Comparison of ENCODE assay signal across 12 cellular contexts in genomic region chr5:134122530-134122929, GRCh38. TPM values are rescaled to one million over a fixed set of nuclear protein-coding genes. Genes with fewer than 3 reads are reported as not detected.
DNase-seq lines count a peak whose midpoint lies in the region; ATAC-seq, FAIRE-seq and TF ChIP-seq lines count a peak whose summit lies in the region.
"Had no signal": no experiment of that assay in that cellular context is flagged by ENCODE, and none has a peak within 500 bp of the region (broad histone marks: within the 10 kb centered on the region; RNA-seq: fewer than 3 reads in every experiment).

No MANE protein-coding gene starts in this region.

- intact Hi-C loops in GM12878 (cut with micrococcal nuclease; ENCODE audit: unreplicated experiment): no loop called here

- H3K36me3 Mint-ChIP-seq in activated CD4-positive, alpha-beta T cell treated with anti-CD3 and anti-CD28 coated beads, Interleukin-2, amount 10 ng/mL, durations not matched to agents 7 days and 5 days (ENCODE audit: low read depth): peaks cover 92% of the 10 kb centered on the region

- BruUV-seq in GM12878 (replicated peaks; lab: Mats Ljungman, UMichigan): no TSS peak

- H3K4me1 ChIP-seq in GM12878 (ENCODE audit: control insufficient read depth, insufficient read depth, low read length): peaks cover 49% of the 10 kb centered on the region

- H4K20me1 ChIP-seq in GM12878 (ENCODE audit: control insufficient read depth, insufficient read depth): no peaks in the 10 kb centered on the region

- no peak overlapping the region for H3K9ac ChIP-seq in GM12878 (ENCODE audit: control insufficient read depth, insufficient read depth, low read length)

- no peak overlapping the region for H3K4me3 ChIP-seq in GM12878
- H3K4me3 ChIP-seq: lung had no signal

- RAD21 ChIA-PET in GM12878 (lab: Charles Lee; ENCODE audit: unreplicated experiment): interaction anchor here (0.8 to 8.7 kb wide), 5 partner anchors 9 to 51 kb away, joined by 3 to 128 read pairs (median 6); partner anchors contain the start of gene TCF7

- POLR2A ChIA-PET in activated CD4-positive, alpha-beta T cell treated with anti-CD3 and anti-CD28 coated beads, Interleukin-2, amount 10 ng/mL, durations not matched to agents 7 days and 5 days (lab: Charles Lee): no interaction called here
- POLR2A ChIA-PET in GM12878 (lab: Charles Lee): interaction anchor here (0.6 to 19.5 kb wide), 3 partner anchors 8 to 17 kb away, joined by 3 to 291 read pairs (median 102); partner anchors contain the start of gene TCF7

- H3K4me1 Mint-ChIP-seq in activated CD4-positive, alpha-beta T cell treated with anti-CD3 and anti-CD28 coated beads, Interleukin-2, amount 10 ng/mL, durations not matched to agents 7 days and 5 days: peaks cover 97% of the 10 kb centered on the region

- ATAC-seq in GM12878 (0 out of 3 replicates have a peak, but pooled peaks have one; percentile 1), HG02623 (IDR thresholded peaks at IDR 0.05; ENCODE audit: unreplicated experiment) (no peak), GM18867 (IDR thresholded peaks at IDR 0.05; ENCODE audit: unreplicated experiment) (no peak)

- peak overlapping the region; percentile 82 for H3K4me3 Mint-ChIP-seq in activated CD4-positive, alpha-beta T cell treated with anti-CD3 and anti-CD28 coated beads, Interleukin-2, amount 10 ng/mL, durations not matched to agents 7 days and 5 days

- FAIRE-seq in GM12878 (lab: Jason Lieb, UNC): no peak
- FAIRE-seq: H54 had no signal

- no peaks in the 10 kb centered on the region for H3K9me3 Mint-ChIP-seq in activated CD4-positive, alpha-beta T cell treated with anti-CD3 and anti-CD28 coated beads, Interleukin-2, amount 10 ng/mL, durations not matched to agents 7 days and 5 days

- in situ Hi-C loops in GM12878 (cut with MboI): no loop called here

- peak overlapping the region; percentile 80 for H3K27ac Mint-ChIP-seq in activated CD4-positive, alpha-beta T cell treated with anti-CD3 and anti-CD28 coated beads, Interleukin-2, amount 10 ng/mL, durations not matched to agents 7 days and 5 days

- TF ChIP-seq POLR2A in GM12878 (IDR thresholded peaks at IDR 0.05; ENCODE audit: low read depth, low read length): 0 out of 2 replicates have a peak, but pooled peaks have one; percentile 11

- DNase-seq in activated CD4-positive, alpha-beta T cell treated with anti-CD3 and anti-CD28 coated beads, Interleukin-2, amount 10 ng/mL, durations not matched to agents 7 days and 5 days: peak; percentile 65
- DNase-seq in activated CD4-positive, alpha-beta T cell treated with anti-CD3 and anti-CD28 coated beads for 1 hour: no peak
- peak; percentile 54 for DNase-seq in T-helper 9 cell
- DNase-seq in GM12878 (ENCODE audit: low read depth, low spot score): no peak
- peak; percentile 38 for DNase-seq in stimulated activated naive CD4-positive, alpha-beta T cell treated with Interleukin-2 at 50 U/mL for 16 hours (lab: John Stamatoyannopoulos, UW)
- no peak for DNase-seq in dedifferentiated amniotic fluid mesenchymal stem cell (ENCODE audit: extremely low spot score)
- DNase-seq: MV-4-11, NCI-H345 had no signal

- no peaks in the 10 kb centered on the region for H3K27me3 ChIP-seq in GM12878 (replicated peaks in 1 of 2; ENCODE audit: control insufficient read depth in 2 of 2, insufficient read depth in 2 of 2, low read length in 1 of 2)

- TF ChIP-seq CTCF in GM12878 (IDR thresholded peaks at IDR 0.05 in 2 of 3, conservative IDR thresholded peaks at IDR 0.05 in 1 of 3; ENCODE audit: control insufficient read depth in 2 of 3, extremely low read depth in 1 of 3, insufficient read depth in 1 of 3, low read depth in 3 of 3, low read length in 3 of 3): no peak

- no peak for TF ChIP-seq RAD21 in GM12878 (IDR thresholded peaks at IDR 0.05; ENCODE audit: insufficient read depth, low read depth, low read length)

- H3K27me3 Mint-ChIP-seq in activated CD4-positive, alpha-beta T cell treated with anti-CD3 and anti-CD28 coated beads, Interleukin-2, amount 10 ng/mL, durations not matched to agents 7 days and 5 days: peaks cover 1% of the 10 kb centered on the region

- H3K79me2 ChIP-seq in GM12878 (ENCODE audit: control insufficient read depth, insufficient read depth, low read length): peaks cover 5% of the 10 kb centered on the region

- SMC1A ChIA-PET in GM12878 (lab: Charles Lee; ENCODE audit: uncharacterized antibody, unreplicated experiment): interaction anchor here (0.7 to 1.4 kb wide), 3 partner anchors 16 to 83 kb away, joined by 3 to 4 read pairs (median 3); no protein-coding TSS in a partner anchor

- 19% methylated on average over 3 of the region's 3 CpGs for WGBS in GM12878 (ENCODE audit: insufficient coverage, insufficient replicate concordance, low lambda C conversion rate, missing lambda C conversion rate)

- TF ChIP-seq EP300 in GM12878 (IDR thresholded peaks at IDR 0.05; ENCODE audit: borderline replicate concordance in 1 of 2, control insufficient read depth in 1 of 2, low read depth in 2 of 2, low read length in 2 of 2): peak; percentile 16 to 46; a peak in 1 of 4 replicates

- H3K36me3 ChIP-seq in GM12878 (ENCODE audit: control insufficient read depth in 2 of 2, insufficient read depth in 2 of 2, low read length in 1 of 2): peaks cover 2 to 3% of the 10 kb centered on the region in 2 experiments; a peak in 2 of 4 replicates

- no peak overlapping the region for H3K27ac ChIP-seq in GM12878 (ENCODE audit: control insufficient read depth, insufficient read depth)

- no peak overlapping the region for H2AFZ ChIP-seq in GM12878 (ENCODE audit: control insufficient read depth, low read depth, low read length)

- H3K9me3 ChIP-seq in GM12878 (replicated peaks; ENCODE audit: control insufficient read depth, insufficient read depth, low read length): no peaks in the 10 kb centered on the region

- H3K4me2 ChIP-seq in GM12878 (ENCODE audit: control insufficient read depth, insufficient read depth): peak overlapping the region; percentile 22; the same call in 1 of the 2 replicates

- CTCF ChIA-PET in activated CD4-positive, alpha-beta T cell treated with anti-CD3 and anti-CD28 coated beads, Interleukin-2, amount 10 ng/mL, durations not matched to agents 7 days and 5 days (lab: Charles Lee): interaction anchor here (0.7 to 10.7 kb wide), 4 partner anchors 14 to 83 kb away, joined by 3 to 99 read pairs (median 7); no protein-coding TSS in a partner anchor
- CTCF ChIA-PET in GM12878 (lab: Yijun Ruan, JAX): interaction anchor here (1.5 to 12.1 kb wide), 4 partner anchors 19 to 83 kb away, joined by 6 to 184 read pairs (median 56); no protein-coding TSS in a partner anchor

TF ChIP-seq in GM12878, 131 proteins besides CTCF, POLR2A, EP300 and RAD21 (continues in another document):
- TF ChIP-seq PAX8 (IDR thresholded peaks at IDR 0.05) (no peak), TCF12 (IDR thresholded peaks at IDR 0.05; ENCODE audit: low read depth, low read length) (peak; percentile 47; the same call in 1 of the 2 replicates), RAD51 (IDR thresholded peaks at IDR 0.05) (0 out of 2 replicates have a peak, but pooled peaks have one; percentile 42), ETV6 (conservative IDR thresholded peaks at IDR 0.05 in 1 of 2, IDR thresholded peaks at IDR 0.05 in 1 of 2; ENCODE audit: borderline replicate concordance in 1 of 2, low read depth in 1 of 2) (no peak), DPF2 (IDR thresholded peaks at IDR 0.05) (0 out of 2 replicates have a peak, but pooled peaks have one; percentile 26), TCF3 (IDR thresholded peaks at IDR 0.05; ENCODE audit: borderline replicate concordance, insufficient read depth, low read depth, low read length) (0 out of 2 replicates have a peak, but pooled peaks have one; percentile 23), ASH2L (IDR thresholded peaks at IDR 0.05; ENCODE audit: borderline replicate concordance, low read depth) (no peak)

RNA-seq across cellular contexts. Expression of gene TCF7, which starts 8.0 kb away (rescaled TPM):
- total RNA-seq in activated CD4-positive, alpha-beta T cell treated with anti-CD3 and anti-CD28 coated beads, Interleukin-2, amount 10 ng/mL, durations not matched to agents 7 days and 5 days: 100 to 1,000 TPM; 271 to 283 TPM
- 344 and 364 TPM in 2 replicates for total RNA-seq in GM12878 (2013; cell fraction: nucleolus; rRNA removed)
- 19.6 and 21.6 TPM in 2 replicates for total RNA-seq in GM12878 (2014; rRNA removed)
- total RNA-seq in GM12878 (2014; rRNA removed; fragmentation: Illumina TruSeq; extraction: Trizol): 23.3 and 24.0 TPM in 2 replicates
- total RNA-seq in GM12878 (2021): 60.2 and 63.5 TPM in 2 replicates
- 26.0 TPM for polyA plus RNA-seq in GM12878 (2011; ENCODE audit: low read depth)
- 20.5 and 34.6 TPM in 2 replicates for polyA plus RNA-seq in GM12878 (2011; rRNA removed)
- 27.6 and 32.9 TPM in 2 replicates for polyA plus RNA-seq in GM12878 (2011; cell fraction: cytosol; rRNA removed)
- 62.1 and 64.0 TPM in 2 replicates for polyA plus RNA-seq in GM12878 (2011; cell fraction: nucleus; rRNA removed)
- 52.2 and 55.4 TPM in 2 replicates for polyA plus RNA-seq in GM12878 (2012)
- polyA plus RNA-seq in GM12878 (2014; fragmentation: Illumina TruSeq; extraction: Trizol): 44.1 and 59.3 TPM in 2 replicates
- polyA plus RNA-seq in GM12878 (2014; fragmentation: Nextera tagmentation; extraction: Ambion mirVana): 10 to 100 TPM in 1 of 2 experiments, 1 to 10 TPM in 1; 10.0 to 13.2 TPM
- polyA plus RNA-seq in GM12878 (2014; rRNA removed): 29.0 and 37.6 TPM in 2 replicates
- 10 to 100 TPM; 22.7 to 23.2 TPM for polyA plus RNA-seq in GM12878 (2016; fragmentation: Nextera tagmentation; extraction: Ambion mirVana)
- 52.8 and 74.5 TPM in 2 replicates for polyA minus RNA-seq in GM12878 (2011; rRNA and poly(A)+ RNA removed)
- 25.0 and 25.4 TPM in 2 replicates for polyA minus RNA-seq in GM12878 (2011; cell fraction: cytosol; rRNA and poly(A)+ RNA removed)
- 60.7 and 103 TPM in 2 replicates for polyA minus RNA-seq in GM12878 (2011; cell fraction: nucleus; rRNA and poly(A)+ RNA removed)

RNA-seq across cellular contexts. Expression of gene SKP1, which starts 54.2 kb away (rescaled TPM):
- 100 to 1,000 TPM; 194 to 197 TPM for total RNA-seq in activated CD4-positive, alpha-beta T cell treated with anti-CD3 and anti-CD28 coated beads, Interleukin-2, amount 10 ng/mL, durations not matched to agents 7 days and 5 days
- total RNA-seq in GM12878 (2013; cell fraction: nucleolus; rRNA removed): 141 and 142 TPM in 2 replicates
- 100 and 114 TPM in 2 replicates for total RNA-seq in GM12878 (2014; rRNA removed)
- 404 and 421 TPM in 2 replicates for total RNA-seq in GM12878 (2014; rRNA removed; fragmentation: Illumina TruSeq; extraction: Trizol)
- 202 and 204 TPM in 2 replicates for total RNA-seq in GM12878 (2021)
- polyA plus RNA-seq in GM12878 (2011; ENCODE audit: low read depth): 197 TPM
- 351 and 383 TPM in 2 replicates for polyA plus RNA-seq in GM12878 (2011; rRNA removed)
- polyA plus RNA-seq in GM12878 (2011; cell fraction: cytosol; rRNA removed): 151 TPM in 2 replicates
- 163 and 175 TPM in 2 replicates for polyA plus RNA-seq in GM12878 (2011; cell fraction: nucleus; rRNA removed)
- polyA plus RNA-seq in GM12878 (2012): 274 and 324 TPM in 2 replicates
- 617 and 795 TPM in 2 replicates for polyA plus RNA-seq in GM12878 (2014; fragmentation: Illumina TruSeq; extraction: Trizol)
- 1,000 to 10,000 TPM; 1,587 to 1,686 TPM for polyA plus RNA-seq in GM12878 (2014; fragmentation: Nextera tagmentation; extraction: Ambion mirVana)
- polyA plus RNA-seq in GM12878 (2014; rRNA removed): 305 and 398 TPM in 2 replicates
- 100 to 1,000 TPM; 868 to 919 TPM for polyA plus RNA-seq in GM12878 (2016; fragmentation: Nextera tagmentation; extraction: Ambion mirVana)
- polyA minus RNA-seq in GM12878 (2011; rRNA and poly(A)+ RNA removed): 121 and 212 TPM in 2 replicates
- polyA minus RNA-seq in GM12878 (2011; cell fraction: cytosol; rRNA and poly(A)+ RNA removed): 60.8 and 63.6 TPM in 2 replicates
- 32.6 and 47.6 TPM in 2 replicates for polyA minus RNA-seq in GM12878 (2011; cell fraction: nucleus; rRNA and poly(A)+ RNA removed)

Comparison
In these comparisons a context has a peak if more than half of its experiments do, and no peak if none do; other contexts are left out.
1. DNase-seq: peak in activated CD4-positive, alpha-beta T cell treated with anti-CD3 and anti-CD28 coated beads, Interleukin-2, amount 10 ng/mL, durations not matched to agents 7 days and 5 days (single experiment), T-helper 9 cell (single experiment) and stimulated activated naive CD4-positive, alpha-beta T cell treated with Interleukin-2 at 50 U/mL for 16 hours (single experiment); none in activated CD4-positive, alpha-beta T cell treated with anti-CD3 and anti-CD28 coated beads for 1 hour (single experiment), GM12878 (single experiment) and dedifferentiated amniotic fluid mesenchymal stem cell (single experiment).